Comparison of ENCODE assay signal across 11 cellular contexts in genomic region chr17:8378117-8378516, GRCh38. TPM values are rescaled to one million over a fixed set of nuclear protein-coding genes. Genes with fewer than 3 reads are reported as not detected.
"Had no signal": no experiment of that assay in that cellular context is flagged by ENCODE, and none has a peak within 500 bp of the region (broad histone marks: within the 10 kb centered on the region; RNA-seq: fewer than 3 reads in every experiment).

No MANE protein-coding gene starts in this region.

RNA-seq across cellular contexts. Expression of gene RNF222, which starts 19.5 kb away (rescaled TPM):
- total RNA-seq: activated CD8-positive, alpha-beta memory T cell treated with anti-CD3 and anti-CD28 coated beads for 36 hours; dermis blood vessel endothelial cell; glomerular endothelial cell; kidney epithelial cell; left ventricle myocardium superior; posterior vena cava; right cardiac atrium; SJCRH30; subcutaneous adipose tissue had no signal
- polyA plus RNA-seq: right cardiac atrium, small intestine had no signal

RNA-seq across cellular contexts. Expression of gene ODF4, which starts 38.5 kb away (rescaled TPM):
- total RNA-seq: activated CD8-positive, alpha-beta memory T cell treated with anti-CD3 and anti-CD28 coated beads for 36 hours; dermis blood vessel endothelial cell; esophagus mucosa; glomerular endothelial cell; kidney epithelial cell; left ventricle myocardium superior; posterior vena cava; right cardiac atrium; SJCRH30; subcutaneous adipose tissue had no signal
- polyA plus RNA-seq: right cardiac atrium, small intestine had no signal
